In genomic region chr1:225990705-225991464, GRCh38 we compare ENCODE assay signal across 10 cellular contexts. TPM values are rescaled to one million over a fixed set of nuclear protein-coding genes. Genes with fewer than 3 reads are reported as not detected.
A peak's percentile ranks its signal among the peaks of the same experiment; 100 is the strongest.
DNase-seq lines count a peak whose midpoint lies in the region; ATAC-seq and TF ChIP-seq lines count a peak whose summit lies in the region.
"Had no signal": no experiment of that assay in that cellular context is flagged by ENCODE, and none has a peak within 500 bp of the region (broad histone marks: within the 10 kb centered on the region; RNA-seq: fewer than 3 reads in every experiment).

No MANE protein-coding gene starts in this region.

- POLR2A ChIA-PET in activated CD4-positive, alpha-beta T cell treated with anti-CD3 and anti-CD28 coated beads for 36 hours (lab: Charles Lee) = interaction anchor here (1.0 kb wide), 1 partner anchor 78 kb away, joined by 3 read pairs; no protein-coding TSS in a partner anchor
- POLR2A ChIA-PET in activated CD8-positive, alpha-beta T cell treated with anti-CD3 and anti-CD28 coated beads for 36 hours (lab: Charles Lee) = interaction anchor here (0.9 to 1.7 kb wide), 4 partner anchors 19 to 92 kb away, joined by 3 to 6 read pairs (median 4); partner anchors contain the start of gene H3-3A

- intact Hi-C loops in activated CD4-positive, alpha-beta T cell treated with anti-CD3 and anti-CD28 coated beads for 36 hours (cut with DNase I, micrococcal nuclease) = no loop called here
- intact Hi-C loops in activated CD8-positive, alpha-beta T cell treated with anti-CD3 and anti-CD28 coated beads for 36 hours (cut with micrococcal nuclease) = no loop called here
- intact Hi-C loops in left colon (cut with DNase I, micrococcal nuclease) = no loop called here

- no peak for TF ChIP-seq CTCF in activated CD8-positive, alpha-beta T cell treated with anti-CD3 and anti-CD28 coated beads for 36 hours (IDR thresholded peaks at IDR 0.05)

- no peak overlapping the region for H3K4me3 Mint-ChIP-seq in activated CD4-positive, alpha-beta T cell treated with anti-CD3 and anti-CD28 coated beads for 36 hours
- H3K4me3 Mint-ChIP-seq in activated CD8-positive, alpha-beta T cell treated with anti-CD3 and anti-CD28 coated beads for 36 hours = peak overlapping the region; percentile 11
- H3K4me3 Mint-ChIP-seq in stimulated activated effector memory CD8-positive, alpha-beta T cell treated with anti-CD3 and anti-CD28 coated beads, Interleukin-12 subunit alpha, Interleukin-12 subunit beta, amount 100 ng/mL, for 72 hours = peak overlapping the region; percentile 32
- H3K4me3 Mint-ChIP-seq: HFFc6 had no signal

- no peaks in the 10 kb centered on the region for H3K9me3 Mint-ChIP-seq in activated CD4-positive, alpha-beta T cell treated with anti-CD3 and anti-CD28 coated beads for 36 hours (ENCODE audit: low read depth)
- no peaks in the 10 kb centered on the region for H3K9me3 Mint-ChIP-seq in activated CD8-positive, alpha-beta T cell treated with anti-CD3 and anti-CD28 coated beads for 36 hours
- no peaks in the 10 kb centered on the region for H3K9me3 Mint-ChIP-seq in stimulated activated effector memory CD8-positive, alpha-beta T cell treated with anti-CD3 and anti-CD28 coated beads, Interleukin-12 subunit alpha, Interleukin-12 subunit beta, amount 100 ng/mL, for 72 hours
- H3K9me3 Mint-ChIP-seq: HFFc6 had no signal

- H3K27me3 Mint-ChIP-seq in activated CD4-positive, alpha-beta T cell treated with anti-CD3 and anti-CD28 coated beads for 36 hours = no peaks in the 10 kb centered on the region
- H3K27me3 Mint-ChIP-seq in activated CD8-positive, alpha-beta T cell treated with anti-CD3 and anti-CD28 coated beads for 36 hours = no peaks in the 10 kb centered on the region

- H3K27ac Mint-ChIP-seq in activated CD4-positive, alpha-beta T cell treated with anti-CD3 and anti-CD28 coated beads for 36 hours = peak overlapping the region; percentile 77
- peak overlapping the region; percentile 75 for H3K27ac Mint-ChIP-seq in activated CD8-positive, alpha-beta T cell treated with anti-CD3 and anti-CD28 coated beads for 36 hours
- peak overlapping the region; percentile 67 for H3K27ac Mint-ChIP-seq in stimulated activated effector memory CD8-positive, alpha-beta T cell treated with anti-CD3 and anti-CD28 coated beads, Interleukin-12 subunit alpha, Interleukin-12 subunit beta, amount 100 ng/mL, for 72 hours
- H3K27ac Mint-ChIP-seq: HFFc6 had no signal

- peaks cover 54% of the 10 kb centered on the region for H3K36me3 Mint-ChIP-seq in activated CD4-positive, alpha-beta T cell treated with anti-CD3 and anti-CD28 coated beads for 36 hours (ENCODE audit: low read depth)
- H3K36me3 Mint-ChIP-seq in activated CD8-positive, alpha-beta T cell treated with anti-CD3 and anti-CD28 coated beads for 36 hours (ENCODE audit: low read depth) = peaks cover 50% of the 10 kb centered on the region
- peaks cover 100% of the 10 kb centered on the region for H3K36me3 Mint-ChIP-seq in stimulated activated effector memory CD8-positive, alpha-beta T cell treated with anti-CD3 and anti-CD28 coated beads, Interleukin-12 subunit alpha, Interleukin-12 subunit beta, amount 100 ng/mL, for 72 hours

- CTCF ChIA-PET in activated CD4-positive, alpha-beta T cell treated with anti-CD3 and anti-CD28 coated beads for 36 hours (lab: Charles Lee) = interaction anchor here (0.5 to 1.7 kb wide), 9 partner anchors 9 to 523 kb away, joined by 3 to 4 read pairs (median 3); no protein-coding TSS in a partner anchor
- CTCF ChIA-PET in activated CD8-positive, alpha-beta T cell treated with anti-CD3 and anti-CD28 coated beads for 36 hours (lab: Charles Lee) = interaction anchor here (1.0 to 5.9 kb wide), 7 partner anchors 11 to 517 kb away, joined by 3 to 33 read pairs (median 6); no protein-coding TSS in a partner anchor

- no peak for DNase-seq in activated CD4-positive, alpha-beta T cell treated with anti-CD3 and anti-CD28 coated beads for 36 hours
- DNase-seq in activated CD4-positive, alpha-beta T cell treated with anti-CD3 and anti-CD28 coated beads for 1 hour = no peak
- no peak for DNase-seq in activated CD8-positive, alpha-beta T cell treated with anti-CD3 and anti-CD28 coated beads for 36 hours
- no peak for DNase-seq in stimulated activated effector memory CD8-positive, alpha-beta T cell treated with anti-CD3 and anti-CD28 coated beads, Interleukin-12 subunit alpha, Interleukin-12 subunit beta, amount 100 ng/mL, for 72 hours (ENCODE audit: low spot score in 2 of 2)
- no peak for DNase-seq in NCI-H2171 (lab: John Stamatoyannopoulos, UW)
- DNase-seq in NCI-H774 (lab: John Stamatoyannopoulos, UW) = no peak
- DNase-seq in left colon = no peak
- DNase-seq: HFFc6 had no signal

- ATAC-seq in activated CD4-positive, alpha-beta T cell treated with anti-CD3 and anti-CD28 coated beads for 36 hours = peak; percentile 39
- ATAC-seq in HG02981 (IDR thresholded peaks at IDR 0.05; ENCODE audit: unreplicated experiment) (peak; percentile 43), left colon (no peak)
- ATAC-seq in activated CD8-positive, alpha-beta T cell treated with anti-CD3 and anti-CD28 coated beads for 36 hours = peak; percentile 59
- ATAC-seq in stimulated activated effector memory CD8-positive, alpha-beta T cell treated with anti-CD3 and anti-CD28 coated beads, Interleukin-12 subunit alpha, Interleukin-12 subunit beta, amount 100 ng/mL, for 72 hours = peak; percentile 74
- ATAC-seq: Panc1 had no signal

- H3K4me1 Mint-ChIP-seq in activated CD4-positive, alpha-beta T cell treated with anti-CD3 and anti-CD28 coated beads for 36 hours = peaks cover 33% of the 10 kb centered on the region
- H3K4me1 Mint-ChIP-seq in activated CD8-positive, alpha-beta T cell treated with anti-CD3 and anti-CD28 coated beads for 36 hours (ENCODE audit: low read depth) = peaks cover 51% of the 10 kb centered on the region
- H3K4me1 Mint-ChIP-seq in stimulated activated effector memory CD8-positive, alpha-beta T cell treated with anti-CD3 and anti-CD28 coated beads, Interleukin-12 subunit alpha, Interleukin-12 subunit beta, amount 100 ng/mL, for 72 hours = peaks cover 39% of the 10 kb centered on the region

RNA-seq across cellular contexts. Expression of gene SDE2, which starts 8.3 kb away (rescaled TPM):
- total RNA-seq in activated CD4-positive, alpha-beta T cell treated with anti-CD3 and anti-CD28 coated beads for 36 hours = 10 to 100 TPM; 13.5 to 15.0 TPM
- 10 to 100 TPM; 14.9 to 15.5 TPM for total RNA-seq in activated CD8-positive, alpha-beta T cell treated with anti-CD3 and anti-CD28 coated beads for 36 hours
- total RNA-seq in left colon = 10 to 100 TPM; 16.2 to 16.4 TPM

RNA-seq across cellular contexts. Expression of gene LEFTY2, which starts 49.9 kb away (rescaled TPM):
- not detected for total RNA-seq in activated CD4-positive, alpha-beta T cell treated with anti-CD3 and anti-CD28 coated beads for 36 hours
- total RNA-seq in activated CD8-positive, alpha-beta T cell treated with anti-CD3 and anti-CD28 coated beads for 36 hours = not detected
- 10 to 100 TPM in 1 of 2 donors, under 1 TPM in 1; 0.36 to 74.3 TPM for total RNA-seq in left colon
- total RNA-seq: HFFc6 had no signal
